In the genomic region with DNA sequence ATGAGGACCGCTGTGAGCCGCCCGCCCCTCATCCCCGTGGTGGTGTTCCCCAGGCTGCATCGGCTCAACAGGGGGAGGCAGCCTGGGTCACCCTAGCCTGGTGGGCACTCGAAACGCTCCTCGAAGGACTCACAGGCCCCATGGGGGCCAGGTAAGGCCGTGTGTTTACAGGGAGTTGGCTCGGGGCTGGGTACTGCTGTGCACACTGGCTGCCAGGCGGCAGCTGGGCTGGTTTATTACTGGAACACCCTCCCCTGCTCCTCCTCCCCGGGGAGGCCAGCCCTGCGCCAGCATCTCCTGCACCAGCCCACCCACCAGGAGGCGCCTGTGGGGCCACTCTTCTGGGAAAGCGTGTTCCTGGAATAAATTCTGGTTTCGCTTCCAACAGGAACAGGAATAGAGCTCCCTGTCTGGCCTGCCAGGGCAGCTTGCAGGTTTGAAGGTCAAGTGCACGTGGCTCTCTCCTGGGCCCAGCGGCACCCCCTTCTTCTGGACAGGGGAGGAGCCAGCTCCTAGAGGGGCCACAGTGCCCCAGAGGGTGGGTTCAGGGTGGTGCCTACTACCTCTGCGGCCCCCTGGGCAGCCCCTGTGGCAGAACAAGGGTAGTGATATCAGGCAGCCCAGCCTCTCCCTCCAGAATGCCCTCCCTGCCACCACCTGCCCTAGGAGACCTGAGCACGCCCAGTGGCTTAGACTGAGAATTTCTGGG, we compare ENCODE assay signal across 8 cellular contexts. TPM values are rescaled to one million over a fixed set of nuclear protein-coding genes. Genes with fewer than 3 reads are reported as not detected.
DNase-seq lines count a peak whose midpoint lies in the region; ATAC-seq and TF ChIP-seq lines count a peak whose summit lies in the region.

No MANE protein-coding gene starts in this region.

- H4K20me1 ChIP-seq in BLaER1 (peaks cover 17% of the 10 kb centered on the region), PC-3 (ENCODE audit: low read length) (no peaks in the 10 kb centered on the region)

- H3K27me3 ChIP-seq in BLaER1: no peaks in the 10 kb centered on the region
- H3K27me3 ChIP-seq in PC-3 (ENCODE audit: low read length): no peaks in the 10 kb centered on the region
- no peaks in the 10 kb centered on the region for H3K27me3 ChIP-seq in lung (ENCODE audit: control insufficient read depth, insufficient read depth)
- H3K27me3 ChIP-seq in uterus: no peaks in the 10 kb centered on the region

- H3K9me3 Mint-ChIP-seq in HFFc6: no peaks in the 10 kb centered on the region

- intact Hi-C loops in PC-3 (cut with micrococcal nuclease) (no loop called here), uterus (cut with DNase I; ENCODE audit: low total_unique reads) (no loop called here)

- DNase-seq in HFFc6 (peak; percentile 14), PC-3 (peak; percentile 69), coronary artery (ENCODE audit: low spot score) (no peak), lung (ENCODE audit: low spot score) (peak; percentile 91), uterus (peak; percentile 55 to 58)

- POLR2A ChIA-PET in PC-3 (lab: Charles Lee; ENCODE audit: unreplicated experiment): no interaction called here

- CTCF ChIA-PET in PC-3 (lab: Charles Lee): interaction anchor here (0.5 to 0.6 kb wide), 3 partner anchors 91 to 1227 kb away, joined by 3 to 4 read pairs (median 3); no protein-coding TSS in a partner anchor

- no peaks in the 10 kb centered on the region for H3K9me2 ChIP-seq in PC-3 (replicated peaks; ENCODE audit: low read length)

- H3K4me3 ChIP-seq in BLaER1 (no peak overlapping the region), PC-3 (ENCODE audit: low read length) (no peak overlapping the region), coronary artery (peak overlapping the region; percentile 8), lung (no peak overlapping the region), uterus (no peak overlapping the region)

- H3K9ac ChIP-seq in BLaER1 (peak overlapping the region; percentile 53; the same call in 1 of the 2 replicates), PC-3 (ENCODE audit: low read length) (no peak overlapping the region)

- H2AFZ ChIP-seq in PC-3 (ENCODE audit: low read length): no peak overlapping the region

- H3K36me3 Mint-ChIP-seq in HFFc6 (ENCODE audit: low read depth): no peaks in the 10 kb centered on the region

- peaks cover 17% of the 10 kb centered on the region for H3K4me1 ChIP-seq in BLaER1
- peaks cover 8% of the 10 kb centered on the region; the same call in 1 of the 2 replicates for H3K4me1 ChIP-seq in PC-3 (ENCODE audit: insufficient read depth, low read length)
- peaks cover 0 to 4% of the 10 kb centered on the region in 2 donors for H3K4me1 ChIP-seq in lung (ENCODE audit: control insufficient read depth in 2 of 2, insufficient read depth in 2 of 2, low read length in 2 of 2)
- H3K4me1 ChIP-seq in uterus: no peaks in the 10 kb centered on the region

- ATAC-seq in PC-3: peak; percentile 85
- peak; percentile 78 for ATAC-seq in lung (ENCODE audit: insufficient read depth, low FRiP score)
- no peak for ATAC-seq in GM21619 (IDR thresholded peaks at IDR 0.05; ENCODE audit: unreplicated experiment)
- ATAC-seq in GM18868 (IDR thresholded peaks at IDR 0.05; ENCODE audit: unreplicated experiment): no peak

- H3K27ac Mint-ChIP-seq in HFFc6: no peak overlapping the region

- H3K27ac ChIP-seq in BLaER1: peak overlapping the region; percentile 68
- H3K27ac ChIP-seq in PC-3 (ENCODE audit: low read length): no peak overlapping the region
- H3K27ac ChIP-seq in coronary artery: peak overlapping the region in 1 of 2 donors; percentile 66
- peak overlapping the region; percentile 84 to 88 for H3K27ac ChIP-seq in lung (ENCODE audit: low read depth in 1 of 2, low read length in 1 of 2)
- H3K27ac ChIP-seq in uterus: no peak overlapping the region

- TF ChIP-seq POLR2A in uterus (IDR thresholded peaks at IDR 0.05): no peak

- BruUV-seq in PC-3 (replicated peaks; lab: Mats Ljungman, UMichigan): no TSS peak

- H3K4me3 Mint-ChIP-seq in HFFc6: no peak overlapping the region

- 42 to 52% methylated on average over 20 of the region's 20 CpGs for WGBS in lung, 2 donors

- H3F3A ChIP-seq in PC-3 (ENCODE audit: low read length, unreplicated experiment): no peaks in the 10 kb centered on the region

- peak; percentile 70 for TF ChIP-seq CTCF in HFFc6 (IDR thresholded peaks at IDR 0.05)
- TF ChIP-seq CTCF in PC-3 (conservative IDR thresholded peaks at IDR 0.05; ENCODE audit: low read depth, low read length): peak; percentile 70
- peak; percentile 28 for TF ChIP-seq CTCF in coronary artery (IDR thresholded peaks at IDR 0.05)
- TF ChIP-seq CTCF in lung (IDR thresholded peaks at IDR 0.05; ENCODE audit: control extremely low read depth, extremely low read depth): peak; percentile 40
- peak; percentile 8 to 61 (median 34) for TF ChIP-seq CTCF in uterus (IDR thresholded peaks at IDR 0.05)

- no peaks in the 10 kb centered on the region for H3K27me3 Mint-ChIP-seq in HFFc6 (ENCODE audit: insufficient read depth)

- H3K36me3 ChIP-seq in BLaER1 (peaks cover 28% of the 10 kb centered on the region), PC-3 (ENCODE audit: low read depth, low read length) (no peaks in the 10 kb centered on the region), lung (ENCODE audit: control insufficient read depth in 2 of 2, insufficient read depth in 2 of 2, low read length in 2 of 2) (peaks cover 0 to 18% of the 10 kb centered on the region in 2 donors), uterus (no peaks in the 10 kb centered on the region)

- H3K4me2 ChIP-seq in BLaER1: peak overlapping the region; percentile 71
- H3K4me2 ChIP-seq in PC-3 (ENCODE audit: low read length): 0 out of 2 replicates have a peak overlapping the region, but pooled peaks have one; percentile 11

- H3K79me2 ChIP-seq in PC-3 (ENCODE audit: low read length): no peaks in the 10 kb centered on the region

- peaks cover 4% of the 10 kb centered on the region for H3K4me1 Mint-ChIP-seq in HFFc6 (ENCODE audit: low read depth)

- H3K9me3 ChIP-seq in BLaER1: no peaks in the 10 kb centered on the region
- H3K9me3 ChIP-seq in PC-3 (ENCODE audit: low read length): no peaks in the 10 kb centered on the region
- peaks cover 0 to 2% of the 10 kb centered on the region in 2 donors for H3K9me3 ChIP-seq in lung (ENCODE audit: control insufficient read depth in 2 of 2, insufficient read depth in 1 of 2, low read length in 1 of 2)
- no peaks in the 10 kb centered on the region for H3K9me3 ChIP-seq in uterus

RNA-seq across cellular contexts. Expression of a gene that starts 11.3 kb away (rescaled TPM):
- 100 to 1,000 TPM in 2 of 6 experiments, 10 to 100 TPM in 4; 88.0 to 103 (median 92.8) TPM for total RNA-seq in HFFc6 (2021; fragmentation: NEBNext Ultra II Directional; extraction: Animal tissue kit (Norgen Biotek cat#: 25700))
- total RNA-seq in PC-3 (2014; rRNA removed) (73.4 and 90.9 TPM in 2 replicates), lung (10 to 100 TPM; 47.6 to 96.2 TPM), uterus (10 to 100 TPM; 30.5 to 92.6 (median 61.3) TPM)
- 100 to 1,000 TPM; 117 to 188 TPM for polyA plus RNA-seq in lung

RNA-seq across cellular contexts. Expression of a gene that starts 13.1 kb away (rescaled TPM):
- total RNA-seq in HFFc6 (2021; fragmentation: NEBNext Ultra II Directional; extraction: Animal tissue kit (Norgen Biotek cat#: 25700)): not detected
- total RNA-seq in PC-3 (2014; rRNA removed): not detected in 2 replicates
- total RNA-seq in lung: not detected
- under 1 TPM in 1 of 2 donors, not detected in 1; 0.13 TPM for polyA plus RNA-seq in lung
- 1 to 10 TPM in 1 of 4 donors, not detected in 3; 1.6 TPM for total RNA-seq in uterus

RNA-seq across cellular contexts. Expression of a gene that starts 17.8 kb away (rescaled TPM):
- not detected for total RNA-seq in HFFc6 (2021; fragmentation: NEBNext Ultra II Directional; extraction: Animal tissue kit (Norgen Biotek cat#: 25700))
- total RNA-seq in PC-3 (2014; rRNA removed): 0.11 TPM in 1 of 2 replicates, not detected in the other
- total RNA-seq in lung: under 1 TPM in 1 of 2 donors, not detected in 1; 0.11 TPM
- under 1 TPM; 0.09 to 0.12 TPM for polyA plus RNA-seq in lung
- not detected for total RNA-seq in uterus

RNA-seq across cellular contexts. Expression of a gene that starts 38.6 kb away (rescaled TPM):
- 100 to 1,000 TPM; 790 to 981 (median 910) TPM for total RNA-seq in HFFc6 (2021; fragmentation: NEBNext Ultra II Directional; extraction: Animal tissue kit (Norgen Biotek cat#: 25700))
- total RNA-seq in PC-3 (2014; rRNA removed) (969 and 1,089 TPM in 2 replicates), lung (100 to 1,000 TPM; 356 to 990 TPM), uterus (100 to 1,000 TPM; 199 to 504 (median 304) TPM)
- polyA plus RNA-seq in lung: 100 to 1,000 TPM; 695 to 862 TPM

RNA-seq across cellular contexts. Expression of a gene that starts 49.4 kb away (rescaled TPM):
- total RNA-seq in HFFc6 (2021; fragmentation: NEBNext Ultra II Directional; extraction: Animal tissue kit (Norgen Biotek cat#: 25700)): 1,000 to 10,000 TPM in 1 of 6 experiments, 100 to 1,000 TPM in 5; 758 to 1,040 (median 908) TPM
- 201 and 261 TPM in 2 replicates for total RNA-seq in PC-3 (2014; rRNA removed)
- total RNA-seq in lung: 100 to 1,000 TPM; 118 to 558 TPM
- polyA plus RNA-seq in lung: 100 to 1,000 TPM; 327 to 464 TPM
- total RNA-seq in uterus: 100 to 1,000 TPM in 1 of 4 donors, 10 to 100 TPM in 3; 31.2 to 350 (median 55.1) TPM

Comparison
In these comparisons a context has a peak if more than half of its experiments do, and no peak if none do; other contexts are left out.
1. H3K27ac ChIP-seq: peak in BLaER1 (single experiment) and lung (2 of 2); none in PC-3 (single experiment) and uterus (0 of 2).
2. ATAC-seq: peak in PC-3 (single experiment) and lung (single experiment); none in GM21619 (single experiment) and GM18868 (single experiment).
3. Peak in every context shown above with its lines, with median percentiles within 50 percentile points of each other: CTCF ChIP-seq.